Comparison of ENCODE assay signal across 9 cellular contexts in the genomic region with DNA sequence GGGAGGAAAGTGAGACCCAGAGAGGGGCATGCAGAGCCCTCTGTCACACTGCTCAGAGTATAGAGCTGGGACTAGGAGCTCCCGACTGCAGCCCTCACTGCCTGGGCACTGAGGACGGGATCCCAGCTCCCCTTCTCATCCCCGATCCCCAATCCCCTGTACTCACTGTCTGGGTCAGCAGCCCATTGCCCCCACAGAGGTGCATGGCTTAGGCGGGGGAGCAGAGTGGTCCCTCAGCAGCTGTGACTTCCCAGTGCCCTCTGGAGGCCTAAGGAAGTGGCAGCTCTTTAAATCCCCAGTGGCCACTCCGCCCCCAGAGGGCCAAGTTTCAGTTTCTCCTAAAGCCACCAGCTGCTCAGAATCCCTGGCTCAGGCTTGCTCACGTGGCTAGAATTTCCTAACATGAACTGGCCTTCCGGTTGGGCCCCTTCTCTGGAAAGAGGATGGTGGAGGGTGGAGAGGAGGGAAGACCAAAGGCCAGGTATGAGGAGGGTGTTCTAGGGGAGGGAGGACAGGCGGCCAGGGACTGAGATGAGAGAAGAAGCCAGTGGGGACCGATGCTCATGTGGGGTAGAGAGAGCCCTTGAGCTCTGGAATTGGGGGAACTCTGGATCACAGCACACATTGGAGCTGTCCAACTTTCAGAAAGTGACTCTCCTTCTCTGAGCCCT. TPM values are rescaled to one million over a fixed set of nuclear protein-coding genes. Genes with fewer than 3 reads are reported as not detected.
A peak's percentile ranks its signal among the peaks of the same experiment; 100 is the strongest.
DNase-seq lines count a peak whose midpoint lies in the region; ATAC-seq and TF ChIP-seq lines count a peak whose summit lies in the region.
"Had no signal": no experiment of that assay in that cellular context is flagged by ENCODE, and none has a peak within 500 bp of the region (broad histone marks: within the 10 kb centered on the region; RNA-seq: fewer than 3 reads in every experiment).

A gene with protein sequence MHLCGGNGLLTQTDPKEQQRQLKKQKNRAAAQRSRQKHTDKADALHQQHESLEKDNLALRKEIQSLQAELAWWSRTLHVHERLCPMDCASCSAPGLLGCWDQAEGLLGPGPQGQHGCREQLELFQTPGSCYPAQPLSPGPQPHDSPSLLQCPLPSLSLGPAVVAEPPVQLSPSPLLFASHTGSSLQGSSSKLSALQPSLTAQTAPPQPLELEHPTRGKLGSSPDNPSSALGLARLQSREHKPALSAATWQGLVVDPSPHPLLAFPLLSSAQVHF (minus strand): TSS at position 262 of the 671 bp plus-strand sequence. CDS start 57 bp downstream, at position 205.

- TF ChIP-seq POLR2A in lower leg skin (IDR thresholded peaks at IDR 0.05): no peak

- H3K36me3 ChIP-seq in HUES64 (ENCODE audit: insufficient read depth, low read length) (no peaks in the 10 kb centered on the region), duodenal mucosa (ENCODE audit: control insufficient read depth in 1 of 2, insufficient read depth in 2 of 2, low read length in 2 of 2) (peaks cover 3% of the 10 kb centered on the region in 2 donors)

- intact Hi-C loops in lower leg skin (cut with DNase I; ENCODE audit: low total_unique reads): no loop called here

- peak within 1 kb of the TSS; percentile 19; the same call in 1 of the 2 replicates for H3K4me3 ChIP-seq in HUES64 (ENCODE audit: low read length)
- peak within 1 kb of the TSS; percentile 80 to 89 for H3K4me3 ChIP-seq in duodenal mucosa (ENCODE audit: low read depth in 1 of 2, low read length in 2 of 2)
- no peak within 1 kb of the TSS for H3K4me3 ChIP-seq in lower leg skin (ENCODE audit: low read depth, poor library complexity, severe bottlenecking)

- ATAC-seq in GM18511 (IDR thresholded peaks at IDR 0.05; ENCODE audit: unreplicated experiment) (no peak), HG02970 (IDR thresholded peaks at IDR 0.05; ENCODE audit: low FRiP score, unreplicated experiment) (no peak)

- H3K9me3 ChIP-seq in HUES64 (ENCODE audit: insufficient read depth, low read depth, low read length): no peaks in the 10 kb centered on the region
- H3K9me3 ChIP-seq in duodenal mucosa (ENCODE audit: control insufficient read depth in 1 of 2, low read length in 2 of 2): no peaks in the 10 kb centered on the region

- H3K27me3 ChIP-seq in HUES64 (ENCODE audit: insufficient read depth, low read length) (no peaks in the 10 kb centered on the region), duodenal mucosa (ENCODE audit: control insufficient read depth in 1 of 2, insufficient read depth in 2 of 2, low read length in 2 of 2) (no peaks in the 10 kb centered on the region)

- DNase-seq in DMS 273 treated with DMSO at 0.1 percent for 48 hours (lab: John Stamatoyannopoulos, UW) (peak; percentile 61), RPMI7951 (ENCODE audit: low read depth) (peak; percentile 88), lower leg skin (ENCODE audit: low spot score in 2 of 2) (peak; percentile 48 to 92), substantia nigra (lab: John Stamatoyannopoulos, UW) (peak in 43 of 49 donors; percentile 5 to 71 (median 39))

- H3K27ac ChIP-seq in HUES64 (ENCODE audit: low read depth, low read length): peak within 1 kb of the TSS; percentile 43; the same call in 1 of the 2 replicates
- peak within 1 kb of the TSS; percentile 49 for H3K27ac ChIP-seq in duodenal mucosa (ENCODE audit: low read depth, low read length)
- peak within 1 kb of the TSS; percentile 56 for H3K27ac ChIP-seq in substantia nigra (ENCODE audit: low read depth, low read length, poor library complexity, severe bottlenecking)

- peaks cover 4% of the 10 kb centered on the region; the same call in 1 of the 2 replicates for H3K4me1 ChIP-seq in HUES64 (ENCODE audit: insufficient read depth, low read length)
- H3K4me1 ChIP-seq in duodenal mucosa (ENCODE audit: control insufficient read depth in 1 of 2, insufficient read depth in 2 of 2, low read length in 2 of 2): peaks cover 33 to 37% of the 10 kb centered on the region in 2 donors

- H3K9ac ChIP-seq in HUES64 (ENCODE audit: low read depth, low read length) (peak within 1 kb of the TSS; percentile 32; the same call in 1 of the 2 replicates), duodenal mucosa (ENCODE audit: low read depth in 1 of 2, low read length in 2 of 2) (peak within 1 kb of the TSS; percentile 85 to 86)

- no peak for TF ChIP-seq CTCF in lower leg skin (IDR thresholded peaks at IDR 0.05)

- WGBS in HUES64: 34% methylated on average over 9 of the region's 9 CpGs
- WGBS in lower leg skin, 2 donors: 30 to 39% methylated on average over 9 of the region's 9 CpGs

RNA-seq across cellular contexts. Expression of the gene that starts here (rescaled TPM):
- polyA plus RNA-seq in HUES64 (2013, experiment 1 of 2): 0.60 TPM
- 0.89 TPM for polyA plus RNA-seq in HUES64 (2013, experiment 2 of 2)
- 0.59 and 0.84 TPM in 2 replicates for total RNA-seq in RPMI7951 (2014; rRNA removed; shearing (Covaris generic))
- under 1 TPM in 2 of 4 donors, not detected in 2; 0.15 to 0.62 TPM for total RNA-seq in lower leg skin
- total RNA-seq: temporal lobe had no signal

Comparison
In these comparisons a context has a peak if more than half of its experiments do, and no peak if none do; other contexts are left out.
1. Peak in DNase-seq in RPMI7951; RNA of the gene not detected or under 1 TPM.
2. Peak in DNase-seq in lower leg skin; RNA of the gene not detected or under 1 TPM.